ENCODE assay signal across 11 cellular contexts in genomic region chr16:12971216-12971615, GRCh38.
A peak's percentile ranks its signal among the peaks of the same experiment; 100 is the strongest.
DNase-seq lines count a peak whose midpoint lies in the region; ATAC-seq, FAIRE-seq and TF ChIP-seq lines count a peak whose summit lies in the region.
"Had no signal": no experiment of that assay in that cellular context is flagged by ENCODE, and none has a peak within 500 bp of the region (broad histone marks: within the 10 kb centered on the region; RNA-seq: fewer than 3 reads in every experiment).

No MANE protein-coding gene starts in this region.

- no peak for FAIRE-seq in A549 (lab: Jason Lieb, UNC)

- POLR2A ChIA-PET in A549 (lab: Yijun Ruan, JAX) = no interaction called here

- no peak for TF ChIP-seq POLR2A in A549 (IDR thresholded peaks at IDR 0.05; ENCODE audit: low read length)

- H3K9me3 ChIP-seq in A549 = no peaks in the 10 kb centered on the region

- TF ChIP-seq CTCF in A549 (IDR thresholded peaks at IDR 0.05) = no peak

- DNase-seq in A549 (ENCODE audit: low read depth in 1 of 2, low spot score in 1 of 2) (peak; percentile 15 to 61), KBM-7 (peak; percentile 5), OCI-M1 (lab: John Stamatoyannopoulos, UW) (peak; percentile 15), glomerular visceral epithelial cell (ENCODE audit: extremely low spot score) (peak; percentile 98), NCI-H1694 treated with DMSO at 0.1 percent for 48 hours (lab: John Stamatoyannopoulos, UW) (no peak)
- DNase-seq: activated CD4-positive, alpha-beta T cell treated with anti-CD3 and anti-CD28 coated beads, Interleukin-2, amount 10 ng/mL, durations not matched to agents 7 days and 5 days had no signal

- 6% methylated on average over 2 of the region's 2 CpGs for whole genome bisulfite sequencing in A549 (ENCODE audit: missing lambda C conversion rate)

- H3K4me3 ChIP-seq in A549 = no peak overlapping the region

- TF ChIP-seq EP300 in A549 (IDR thresholded peaks at IDR 0.05) = no peak

- CTCF ChIA-PET in A549 (lab: Yijun Ruan, JAX) = interaction anchor here (1.4 kb wide), 1 partner anchor 19 kb away, joined by 3 read pairs; no protein-coding TSS in a partner anchor

- H3K27ac ChIP-seq in A549 = peak overlapping the region in 1 of 2 experiments; percentile 37; a peak in 2 of 6 replicates
- H3K27ac ChIP-seq: C4-2B, KMS-11 had no signal

- no peak for TF ChIP-seq RAD21 in A549 (conservative IDR thresholded peaks at IDR 0.05 in 1 of 2, IDR thresholded peaks at IDR 0.05 in 1 of 2)

- in situ Hi-C loops in KBM-7 (cut with MboI; ENCODE audit: low pct_unique_long_range_greater_than_20kb, low sequenced_read_pairs) = no loop called here

- peak; percentile 50 to 70; a peak in 5 of 6 replicates for ATAC-seq in A549
- ATAC-seq in HG03025 (IDR thresholded peaks at IDR 0.05; ENCODE audit: low FRiP score, unreplicated experiment) = no peak
- no peak for ATAC-seq in GM18867 (IDR thresholded peaks at IDR 0.05; ENCODE audit: unreplicated experiment)
- ATAC-seq in GM21360 (IDR thresholded peaks at IDR 0.05; ENCODE audit: unreplicated experiment) = no peak

- peaks cover 7% of the 10 kb centered on the region; the same call in 2 of the 3 replicates for H3K4me1 ChIP-seq in A549

- H3K4me2 ChIP-seq in A549 = peak overlapping the region; percentile 50
- H3K4me2 ChIP-seq: KMS-11 had no signal

TF ChIP-seq in A549, 52 proteins besides CTCF, POLR2A, EP300 and RAD21:
- no peak for TF ChIP-seq RCOR1 (IDR thresholded peaks at IDR 0.05; ENCODE audit: low read depth, low read length)
- TF ChIP-seq FOSL2 (IDR thresholded peaks at IDR 0.05) = no peak
- TF ChIP-seq FOSL2 (CRISPR knock-in tag; IDR thresholded peaks at IDR 0.05) = peak; percentile 23; the same call in 1 of the 2 replicates
- TF ChIP-seq, protein P1, sequence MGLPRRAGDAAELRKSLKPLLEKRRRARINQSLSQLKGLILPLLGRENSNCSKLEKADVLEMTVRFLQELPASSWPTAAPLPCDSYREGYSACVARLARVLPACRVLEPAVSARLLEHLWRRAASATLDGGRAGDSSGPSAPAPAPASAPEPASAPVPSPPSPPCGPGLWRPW (IDR thresholded peaks at IDR 0.05) = no peak
- no peak for TF ChIP-seq ELK1 (IDR thresholded peaks at IDR 0.05; ENCODE audit: low read depth, low read length)
- TF ChIP-seq CHD4 (IDR thresholded peaks at IDR 0.05; ENCODE audit: borderline replicate concordance) = no peak
- no peak for TF ChIP-seq CBX2 (IDR thresholded peaks at IDR 0.05; ENCODE audit: borderline replicate concordance, low read depth)

Comparison
In these comparisons a context has a peak if more than half of its experiments do, and no peak if none do; other contexts are left out.
1. ATAC-seq: peak in A549 (2 of 2); none in HG03025 (single experiment), GM18867 (single experiment) and GM21360 (single experiment).